27 cellular contexts compared by ENCODE assay signal in genomic region chr11:66860449-66860831, GRCh38. TPM values are rescaled to one million over a fixed set of nuclear protein-coding genes. Genes with fewer than 3 reads are reported as not detected.
DNase-seq lines count a peak whose midpoint lies in the region; TF ChIP-seq lines count a peak whose summit lies in the region.
"Had no signal": no experiment of that assay in that cellular context is flagged by ENCODE, and none has a peak within 500 bp of the region (broad histone marks: within the 10 kb centered on the region; RNA-seq: fewer than 3 reads in every experiment).

No MANE protein-coding gene starts in this region.

- no peak overlapping the region for H3K9ac ChIP-seq in endodermal cell (ENCODE audit: extremely low read depth, low read length, poor library complexity, severe bottlenecking)
- no peak overlapping the region for H3K9ac ChIP-seq in neuronal stem cell (ENCODE audit: low read depth, low read length, poor library complexity)

- no peak for TF ChIP-seq POLR2A in Peyer's patch (IDR thresholded peaks at IDR 0.05)

- H2AK5ac ChIP-seq in neuronal stem cell (ENCODE audit: low read depth, low read length) = no peak overlapping the region

- peak overlapping the region; percentile 95 for H3K23ac ChIP-seq in neuronal stem cell (ENCODE audit: low read depth, low read length, poor library complexity)

- H2BK120ac ChIP-seq in neuronal stem cell (ENCODE audit: low read depth, low read length) = no peak overlapping the region

- H3K4me1 ChIP-seq in endodermal cell (ENCODE audit: control insufficient read depth, insufficient read depth, low read length) (no peaks in the 10 kb centered on the region), neuronal stem cell (ENCODE audit: control insufficient read depth in 2 of 2, insufficient read depth in 1 of 2, low read depth in 1 of 2, low read length in 2 of 2) (peaks cover 4 to 10% of the 10 kb centered on the region in 2 donors), Peyer's patch (peaks cover 0 to 16% (median 4%) of the 10 kb centered on the region in 4 donors)

- H3K4me3 Mint-ChIP-seq in endodermal cell = no peak overlapping the region
- H3K4me3 Mint-ChIP-seq: activated naive CD8-positive, alpha-beta T cell treated with anti-CD3 and anti-CD28 coated beads, Interleukin-2, amount 50 U/mL, for 24 hours; central memory CD8-positive, alpha-beta T cell; HFFc6; natural killer cell had no signal

- H2AFZ ChIP-seq in neuronal stem cell (ENCODE audit: low read length) = no peak overlapping the region

- 90 to 96% methylated on average over 10 to 18 of the region's 18 CpGs for WGBS in endodermal cell (ENCODE audit: insufficient coverage in 1 of 2, insufficient read length in 1 of 2), 2 experiments
- WGBS in neuronal stem cell (ENCODE audit: extremely low coverage in 2 of 2, insufficient read length in 2 of 2, insufficient replicate concordance in 1 of 2), 2 donors = no CpG with 5 or more reads among the region's 18 CpGs

- no peak overlapping the region for H3K4me2 ChIP-seq in neuronal stem cell (ENCODE audit: insufficient read depth, low read length, poor library complexity, severe bottlenecking)

- DNase-seq in ELF-1 (ENCODE audit: low read depth, low spot score) (peak; percentile 46), LNCaP clone FGC (ENCODE audit: low read depth) (no peak), endodermal cell (peak; percentile 74), neuronal stem cell (ENCODE audit: low spot score) (no peak), NCI-H526 treated with DMSO at 0.1 percent for 48 hours (lab: John Stamatoyannopoulos, UW) (no peak), Peyer's patch (no peak)
- no peak for DNase-seq in stimulated activated CD4-positive, alpha-beta T cell treated with anti-CD3 and anti-CD28 coated beads, Interleukin-2, amount 100 ng/mL, for 24 hours
- DNase-seq: activated CD4-positive, alpha-beta T cell treated with anti-CD3 and anti-CD28 coated beads for 4 hours; activated naive CD8-positive, alpha-beta T cell treated with anti-CD3 and anti-CD28 coated beads, Interleukin-2, amount 50 U/mL, for 24 hours; activated T-cell treated with anti-CD3 and anti-CD28 coated beads, Interleukin-2, amount 50 U/mL, for 48 hours; Calu3; DMS79 treated with DMSO at 0.1 percent for 48 hours; dorsolateral prefrontal cortex; HFFc6; hippocampal formation; Karpas-422; natural killer cell; NCI-H1694 treated with DMSO at 0.1 percent for 48 hours; NCI-H2171; retina; small intestine; stimulated activated CD4-positive, alpha-beta T cell treated with anti-CD3 and anti-CD28 coated beads, Interleukin-1b, Interleukin-23, amount 100 ng/mL, for 48 hours; transverse colon had no signal

- H2BK15ac ChIP-seq in neuronal stem cell (ENCODE audit: low read length) = no peak overlapping the region

- peaks cover 3% of the 10 kb centered on the region for H3K4me1 Mint-ChIP-seq in endodermal cell

- H3K9me3 Mint-ChIP-seq in endodermal cell = no peaks in the 10 kb centered on the region
- H3K9me3 Mint-ChIP-seq: activated naive CD8-positive, alpha-beta T cell treated with anti-CD3 and anti-CD28 coated beads, Interleukin-2, amount 50 U/mL, for 24 hours; central memory CD8-positive, alpha-beta T cell; HFFc6; natural killer cell had no signal

- no peak overlapping the region for H3K4me3 ChIP-seq in LNCaP clone FGC (ENCODE audit: low read depth, low read length)
- H3K4me3 ChIP-seq in endodermal cell (ENCODE audit: low read length) = no peak overlapping the region
- no peak overlapping the region for H3K4me3 ChIP-seq in neuronal stem cell (ENCODE audit: low read length in 2 of 2)
- H3K4me3 ChIP-seq in Peyer's patch = no peak overlapping the region
- H3K4me3 ChIP-seq: gastroesophageal sphincter, ovary, transverse colon had no signal

- peak overlapping the region; percentile 8 for H3K14ac ChIP-seq in neuronal stem cell (ENCODE audit: low read length)

- no peak overlapping the region for H4K8ac ChIP-seq in neuronal stem cell (ENCODE audit: low read depth, low read length)

- H2BK12ac ChIP-seq in neuronal stem cell (ENCODE audit: low read length) = peak overlapping the region; percentile 58

- H3K27ac ChIP-seq in endodermal cell (ENCODE audit: low read depth, low read length) (no peak overlapping the region), neuronal stem cell (replicated peaks; ENCODE audit: low read length) (no peak overlapping the region), Peyer's patch (no peak overlapping the region)
- H3K27ac ChIP-seq: C4-2B, gastroesophageal sphincter, ovary, transverse colon had no signal

- no peak overlapping the region for H4K91ac ChIP-seq in neuronal stem cell (ENCODE audit: low read depth, low read length, poor library complexity)

- H3K36me3 ChIP-seq in endodermal cell (ENCODE audit: control insufficient read depth, insufficient read depth, low read length) (no peaks in the 10 kb centered on the region), neuronal stem cell (replicated peaks in 1 of 2; ENCODE audit: control insufficient read depth in 2 of 2, insufficient read depth in 2 of 2, low read length in 2 of 2) (peaks cover 3 to 14% of the 10 kb centered on the region in 2 donors), Peyer's patch (no peaks in the 10 kb centered on the region)
- H3K36me3 ChIP-seq: ovary, transverse colon had no signal

- no peaks in the 10 kb centered on the region for H3K36me3 Mint-ChIP-seq in endodermal cell (ENCODE audit: low read depth)
- H3K36me3 Mint-ChIP-seq: natural killer cell had no signal

- no peaks in the 10 kb centered on the region for H3K27me3 ChIP-seq in endodermal cell (ENCODE audit: control insufficient read depth, insufficient read depth, low read length, poor library complexity, severe bottlenecking)
- H3K27me3 ChIP-seq in neuronal stem cell (ENCODE audit: control insufficient read depth in 3 of 3, insufficient read depth in 3 of 3, low read depth in 1 of 3, low read length in 3 of 3) = no peaks in the 10 kb centered on the region
- H3K27me3 ChIP-seq in Peyer's patch = no peaks in the 10 kb centered on the region
- H3K27me3 ChIP-seq: dorsolateral prefrontal cortex, gastroesophageal sphincter, ovary, transverse colon had no signal

- H3K9me3 ChIP-seq in endodermal cell (ENCODE audit: control insufficient read depth, low read length) (no peaks in the 10 kb centered on the region), neuronal stem cell (replicated peaks in 1 of 2; ENCODE audit: control insufficient read depth in 2 of 2, insufficient read depth in 1 of 2, low read depth in 1 of 2, low read length in 2 of 2) (no peaks in the 10 kb centered on the region), Peyer's patch (no peaks in the 10 kb centered on the region)
- H3K9me3 ChIP-seq: gastroesophageal sphincter, ovary, transverse colon had no signal

- H3K79me1 ChIP-seq in neuronal stem cell (ENCODE audit: low read depth, low read length) = peaks cover 10% of the 10 kb centered on the region

- peak overlapping the region; percentile 48 for H3K18ac ChIP-seq in neuronal stem cell (ENCODE audit: low read length)

- no peaks in the 10 kb centered on the region for H3K27me3 Mint-ChIP-seq in endodermal cell (ENCODE audit: insufficient read depth)
- H3K27me3 Mint-ChIP-seq: activated naive CD8-positive, alpha-beta T cell treated with anti-CD3 and anti-CD28 coated beads, Interleukin-2, amount 50 U/mL, for 24 hours; central memory CD8-positive, alpha-beta T cell had no signal

- H3K4ac ChIP-seq in neuronal stem cell (ENCODE audit: low read length) = no peak overlapping the region

- no peak overlapping the region for H3K27ac Mint-ChIP-seq in endodermal cell
- H3K27ac Mint-ChIP-seq: activated naive CD8-positive, alpha-beta T cell treated with anti-CD3 and anti-CD28 coated beads, Interleukin-2, amount 50 U/mL, for 24 hours; HFFc6; natural killer cell had no signal

- no peak overlapping the region for H2BK5ac ChIP-seq in neuronal stem cell (ENCODE audit: low read length)

- TF ChIP-seq CTCF in LNCaP clone FGC (IDR thresholded peaks at IDR 0.05; ENCODE audit: control insufficient read depth, extremely low read depth, insufficient read depth) (0 out of 2 replicates have a peak, but pooled peaks have one; percentile 6), endodermal cell (conservative IDR thresholded peaks at IDR 0.05) (peak; percentile 39), Peyer's patch (IDR thresholded peaks at IDR 0.05) (no peak)

RNA-seq across cellular contexts. Expression of gene LRFN4, which starts 3.6 kb away (rescaled TPM):
- total RNA-seq in endodermal cell = 10 to 100 TPM; 23.2 to 26.2 TPM
- 27.8 TPM for polyA plus RNA-seq in endodermal cell (2013, experiment 1 of 2)
- 24.3 TPM for polyA plus RNA-seq in endodermal cell (2013, experiment 2 of 2)
- polyA plus RNA-seq in neuronal stem cell (2013, experiment 1 of 2) = 19.8 TPM
- 20.8 TPM for polyA plus RNA-seq in neuronal stem cell (2013, experiment 2 of 2)
- 1 to 10 TPM; 2.5 to 9.0 (median 4.3) TPM for total RNA-seq in Peyer's patch

RNA-seq across cellular contexts. Expression of gene RCE1, which starts 17.2 kb away (rescaled TPM):
- total RNA-seq in endodermal cell (10 to 100 TPM; 34.5 to 37.5 TPM), Peyer's patch (10 to 100 TPM in 3 of 4 donors, 1 to 10 TPM in 1; 6.6 to 57.7 (median 38.0) TPM)
- 21.4 TPM for polyA plus RNA-seq in endodermal cell (2013, experiment 1 of 2)
- polyA plus RNA-seq in endodermal cell (2013, experiment 2 of 2) = 21.2 TPM
- 25.4 TPM for polyA plus RNA-seq in neuronal stem cell (2013, experiment 1 of 2)
- 23.9 TPM for polyA plus RNA-seq in neuronal stem cell (2013, experiment 2 of 2)

Comparison
In these comparisons a context has a peak if more than half of its experiments do, and no peak if none do; other contexts are left out.
1. DNase-seq: peak in ELF-1 (single experiment) and endodermal cell (single experiment); none in LNCaP clone FGC (single experiment), neuronal stem cell (single experiment), NCI-H526 treated with DMSO at 0.1 percent for 48 hours (single experiment), stimulated activated CD4-positive, alpha-beta T cell treated with anti-CD3 and anti-CD28 coated beads, Interleukin-2, amount 100 ng/mL, for 24 hours (0 of 2) and Peyer's patch (0 of 3).
2. CTCF ChIP-seq: peak in LNCaP clone FGC (single experiment) and endodermal cell (single experiment); none in Peyer's patch (0 of 6).